Comparison of ENCODE assay signal across 14 cellular contexts in genomic region chr17:35291802-35292201, GRCh38. TPM values are rescaled to one million over a fixed set of nuclear protein-coding genes. Genes with fewer than 3 reads are reported as not detected.
A peak's percentile ranks its signal among the peaks of the same experiment; 100 is the strongest.
DNase-seq lines count a peak whose midpoint lies in the region.
"Had no signal": no experiment of that assay in that cellular context is flagged by ENCODE, and none has a peak within 500 bp of the region (broad histone marks: within the 10 kb centered on the region; RNA-seq: fewer than 3 reads in every experiment).

No MANE protein-coding gene starts in this region.

- peak; percentile 38 for DNase-seq in DMS53 (lab: John Stamatoyannopoulos, UW)
- no peak for DNase-seq in DMS53 treated with DMSO at 0.1 percent for 48 hours (lab: John Stamatoyannopoulos, UW; ENCODE audit: unreplicated experiment)
- peak; percentile 44 for DNase-seq in M059J (ENCODE audit: low read depth)
- DNase-seq in dedifferentiated amniotic fluid mesenchymal stem cell (ENCODE audit: extremely low spot score), result peak; percentile 91
- peak; percentile 29 for DNase-seq in myocyte (ENCODE audit: low read depth)
- DNase-seq in T-helper 9 cell, result no peak
- no peak for DNase-seq in stimulated activated naive CD4-positive, alpha-beta T cell (lab: John Stamatoyannopoulos, UW)
- no peak for DNase-seq in AML-193 (lab: John Stamatoyannopoulos, UW)
- DNase-seq: activated CD4-positive, alpha-beta T cell treated with anti-CD3 and anti-CD28 coated beads, Interleukin-2, amount 10 ng/mL, durations not matched to agents 7 days and 5 days; anterior cingulate cortex; gastrocnemius medialis; NCI-H187 treated with DMSO at 0.1 percent for 48 hours; NCI-H446 treated with DMSO at 0.1 percent for 48 hours; stimulated activated CD4-positive, alpha-beta T cell treated with anti-CD3 and anti-CD28 coated beads, Interleukin-4, amount 100 ng/mL, for 4 hours had no signal

RNA-seq across cellular contexts. Expression of gene SLFN5, which starts 48.9 kb away (rescaled TPM):
- total RNA-seq in M059J (2014; rRNA removed; shearing (Covaris generic)), result 52.8 and 79.4 TPM in 2 replicates
- 34.2 and 36.0 TPM in 2 replicates for total RNA-seq in myocyte
- 24.3 TPM for polyA plus RNA-seq in myocyte (2012)

Comparison
In these comparisons a context has a peak if more than half of its experiments do, and no peak if none do; other contexts are left out.
1. DNase-seq: peak in DMS53 (single experiment), M059J (single experiment), dedifferentiated amniotic fluid mesenchymal stem cell (single experiment) and myocyte (single experiment); none in DMS53 treated with DMSO at 0.1 percent for 48 hours (single experiment), T-helper 9 cell (single experiment), stimulated activated naive CD4-positive, alpha-beta T cell (0 of 6) and AML-193 (0 of 2).